In genomic region chr14:105528859-105529505, GRCh38 we compare ENCODE assay signal across 8 cellular contexts. TPM values are rescaled to one million over a fixed set of nuclear protein-coding genes. Genes with fewer than 3 reads are reported as not detected.
DNase-seq lines count a peak whose midpoint lies in the region; ATAC-seq, FAIRE-seq and TF ChIP-seq lines count a peak whose summit lies in the region.

No MANE protein-coding gene starts in this region.

- TF ChIP-seq EP300 in H1 (IDR thresholded peaks at IDR 0.05; ENCODE audit: borderline replicate concordance in 1 of 2, low read depth in 2 of 2, low read length in 2 of 2) (no peak), SK-N-SH (IDR thresholded peaks at IDR 0.05; ENCODE audit: borderline replicate concordance in 1 of 2, low read depth in 1 of 2, low read length in 1 of 2) (no peak)

- no peaks in the 10 kb centered on the region for H3K9me3 ChIP-seq in CD4-positive, CD25-positive, alpha-beta regulatory T cell (ENCODE audit: control insufficient read depth in 2 of 2, low read length in 2 of 2)
- peaks cover 3 to 53% of the 10 kb centered on the region in 2 experiments; a peak in 3 of 4 replicates for H3K9me3 ChIP-seq in H1 (ENCODE audit: insufficient read depth in 2 of 2, low read depth in 1 of 2, low read length in 1 of 2)
- H3K9me3 ChIP-seq in skeletal muscle satellite cell (replicated peaks; ENCODE audit: low read length): no peaks in the 10 kb centered on the region
- H3K9me3 ChIP-seq in SK-N-SH: no peaks in the 10 kb centered on the region

- H3K9me2 ChIP-seq in SK-N-SH: no peaks in the 10 kb centered on the region

- CTCF ChIA-PET in H1 (lab: Charles Lee; ENCODE audit: partially characterized antibody) (interaction anchor here (1.0 to 1.3 kb wide), 4 partner anchors 8 to 57 kb away, joined by 3 to 5 read pairs (median 4); no protein-coding TSS in a partner anchor), SK-N-SH (lab: Yijun Ruan, JAX) (interaction anchor here (0.9 to 5.8 kb wide), 22 partner anchors 9 to 484 kb away, joined by 3 to 61 read pairs (median 6); partner anchors contain the start of genes CRIP1 and TEDC1)

- H3K4me3 ChIP-seq in CD4-positive, CD25-positive, alpha-beta regulatory T cell (ENCODE audit: low read depth, low read length): no peak overlapping the region
- H3K4me3 ChIP-seq in H1 (ENCODE audit: extremely low read depth in 1 of 4, insufficient read depth in 2 of 4, low read depth in 3 of 4, low read length in 4 of 4) (0 out of 8 replicates have a peak overlapping the region, but pooled peaks of 1 of the 4 experiments have one; percentile 59), skeletal muscle satellite cell (ENCODE audit: low read length) (peak overlapping the region; percentile 50), SK-N-SH (ENCODE audit: low read depth in 2 of 2, low read length in 1 of 2) (no peak overlapping the region)

- no peak overlapping the region for H3K9ac ChIP-seq in H1 (replicated peaks in 1 of 4; ENCODE audit: extremely low read depth in 1 of 4, low read depth in 3 of 4, low read length in 3 of 4)
- H3K9ac ChIP-seq in skeletal muscle satellite cell (ENCODE audit: low read depth, low read length): no peak overlapping the region
- H3K9ac ChIP-seq in SK-N-SH: no peak overlapping the region

- no peak for FAIRE-seq in H1 (lab: Jason Lieb, UNC)

- H3K4ac ChIP-seq in H1 (replicated peaks; ENCODE audit: insufficient read length, low read depth, low read length): no peak overlapping the region

- peak overlapping the region; percentile 77 to 84 (median 80) for H3K4me3 Mint-ChIP-seq in CD4-positive, CD25-positive, alpha-beta regulatory T cell
- H3K4me3 Mint-ChIP-seq in activated CD4-positive, alpha-beta T cell treated with anti-CD3 and anti-CD28 coated beads, Interleukin-2, amount 10 ng/mL, durations not matched to agents 24 days and 14 days: peak overlapping the region; percentile 82

- no peak overlapping the region for H2BK5ac ChIP-seq in H1 (ENCODE audit: low read depth, low read length)

- H4K91ac ChIP-seq in H1 (replicated peaks; ENCODE audit: insufficient read length, low read length): no peak overlapping the region

- H4K20me1 ChIP-seq in H1 (replicated peaks in 1 of 2; ENCODE audit: control insufficient read depth in 1 of 2, insufficient read depth in 2 of 2, low read length in 2 of 2) (no peaks in the 10 kb centered on the region), SK-N-SH (ENCODE audit: insufficient read depth) (no peaks in the 10 kb centered on the region)

- no peak overlapping the region for H3K18ac ChIP-seq in H1 (ENCODE audit: extremely low read depth, low read length)

- H3K36me3 ChIP-seq in CD4-positive, CD25-positive, alpha-beta regulatory T cell (ENCODE audit: control insufficient read depth, insufficient read depth, low read length): no peaks in the 10 kb centered on the region
- H3K36me3 ChIP-seq in H1 (ENCODE audit: control insufficient read depth in 2 of 4, insufficient read depth in 4 of 4, low read length in 3 of 4) (no peaks in the 10 kb centered on the region; a peak in 1 of 8 replicates), skeletal muscle satellite cell (ENCODE audit: insufficient read depth, low read length) (no peaks in the 10 kb centered on the region), SK-N-SH (replicated peaks in 1 of 2; ENCODE audit: control insufficient read depth in 1 of 2, insufficient read depth in 2 of 2, low read length in 1 of 2) (peaks cover 0 to 2% of the 10 kb centered on the region in 2 experiments)

- H3K36me3 Mint-ChIP-seq in CD4-positive, CD25-positive, alpha-beta regulatory T cell: no peaks in the 10 kb centered on the region
- H3K36me3 Mint-ChIP-seq in activated CD4-positive, alpha-beta T cell treated with anti-CD3 and anti-CD28 coated beads, Interleukin-2, amount 10 ng/mL, durations not matched to agents 24 days and 14 days (ENCODE audit: low read depth): peaks cover 5% of the 10 kb centered on the region

- no peak overlapping the region for H3K14ac ChIP-seq in H1 (ENCODE audit: insufficient read length)

- TF ChIP-seq POLR2A in H1 (IDR thresholded peaks at IDR 0.05; ENCODE audit: control extremely low read depth in 1 of 2, low read depth in 2 of 2, low read length in 2 of 2): no peak

- TF ChIP-seq RAD21 in H1 (IDR thresholded peaks at IDR 0.05 in 1 of 2, conservative IDR thresholded peaks at IDR 0.05 in 1 of 2; ENCODE audit: low read depth in 2 of 2, low read length in 2 of 2): no peak
- TF ChIP-seq RAD21 in SK-N-SH (IDR thresholded peaks at IDR 0.05; ENCODE audit: low read length): no peak

- POLR2A ChIA-PET in H1 (lab: Charles Lee; ENCODE audit: partially characterized antibody): no interaction called here
- POLR2A ChIA-PET in SK-N-SH (lab: Yijun Ruan, JAX): interaction anchor here (0.6 to 1.0 kb wide), 2 partner anchors 48 to 159 kb away, joined by 3 to 4 read pairs; no protein-coding TSS in a partner anchor

- H3K27ac ChIP-seq in CD4-positive, CD25-positive, alpha-beta regulatory T cell (ENCODE audit: insufficient read depth, low read length, poor library complexity, severe bottlenecking): no peak overlapping the region
- H3K27ac ChIP-seq in H1 (ENCODE audit: low read depth, low read length): no peak overlapping the region
- H3K27ac ChIP-seq in SK-N-SH (ENCODE audit: low read depth in 2 of 2, low read length in 1 of 2): no peak overlapping the region

- peaks cover 3% of the 10 kb centered on the region for H3K27me3 ChIP-seq in CD4-positive, CD25-positive, alpha-beta regulatory T cell (ENCODE audit: control insufficient read depth, insufficient read depth, low read length)
- H3K27me3 ChIP-seq in H1 (replicated peaks in 1 of 4; ENCODE audit: control insufficient read depth in 3 of 4, extremely low read depth in 1 of 4, insufficient read depth in 3 of 4, low read length in 3 of 4): peaks cover 9 to 37% (median 25%) of the 10 kb centered on the region in 4 experiments
- H3K27me3 ChIP-seq in skeletal muscle satellite cell (ENCODE audit: control insufficient read depth, insufficient read depth, low read length): peaks cover 26% of the 10 kb centered on the region
- no peaks in the 10 kb centered on the region for H3K27me3 ChIP-seq in SK-N-SH (ENCODE audit: insufficient read depth)

- no peak overlapping the region for H2BK12ac ChIP-seq in H1 (ENCODE audit: low read depth, low read length)

- H2BK120ac ChIP-seq in H1 (replicated peaks; ENCODE audit: low read depth, low read length): no peak overlapping the region

- peaks cover 37% of the 10 kb centered on the region for H3K27me3 Mint-ChIP-seq in CD4-positive, CD25-positive, alpha-beta regulatory T cell
- peaks cover 17% of the 10 kb centered on the region for H3K27me3 Mint-ChIP-seq in activated CD4-positive, alpha-beta T cell treated with anti-CD3 and anti-CD28 coated beads, Interleukin-2, amount 10 ng/mL, durations not matched to agents 24 days and 14 days

- DNase-seq in CD4-positive, CD25-positive, alpha-beta regulatory T cell: no peak
- peak; percentile 73 for DNase-seq in activated CD4-positive, alpha-beta T cell treated with anti-CD3 and anti-CD28 coated beads, Interleukin-2, amount 10 ng/mL, durations not matched to agents 24 days and 14 days
- DNase-seq in H1 (ENCODE audit: low read depth in 1 of 2, low spot score in 2 of 2) (no peak), kidney tubule cell (ENCODE audit: low spot score) (no peak), SK-N-SH (no peak)

- no peak for ATAC-seq in CD4-positive, CD25-positive, alpha-beta regulatory T cell (ENCODE audit: low read depth in 2 of 2)
- ATAC-seq in GM21423 (IDR thresholded peaks at IDR 0.05; ENCODE audit: unreplicated experiment) (no peak), GM21360 (IDR thresholded peaks at IDR 0.05; ENCODE audit: unreplicated experiment) (no peak)

- H3K27ac Mint-ChIP-seq in CD4-positive, CD25-positive, alpha-beta regulatory T cell: peak overlapping the region in 1 of 3 donors; percentile 60
- H3K27ac Mint-ChIP-seq in activated CD4-positive, alpha-beta T cell treated with anti-CD3 and anti-CD28 coated beads, Interleukin-2, amount 10 ng/mL, durations not matched to agents 24 days and 14 days: peak overlapping the region; percentile 89

- H4K8ac ChIP-seq in H1 (ENCODE audit: extremely low read depth, insufficient read depth, low read length): no peak overlapping the region

- TF ChIP-seq CTCF in H1 (IDR thresholded peaks at IDR 0.05; ENCODE audit: control extremely low read depth in 1 of 3, insufficient read depth in 1 of 3, low read depth in 1 of 3, low read length in 3 of 3) (no peak), SK-N-SH (IDR thresholded peaks at IDR 0.05) (no peak)

- WGBS in H1 (ENCODE audit: extremely low coverage in 1 of 2, insufficient coverage in 1 of 2, insufficient read length in 1 of 2, insufficient replicate concordance in 2 of 2, low coverage in 1 of 2, low lambda C conversion rate in 2 of 2, missing lambda C conversion rate in 1 of 2), 2 experiments: 93% methylated on average over 31 of the region's 65 CpGs; no CpG with 5 or more reads in 1 of the 2 experiments
- 84% methylated on average over 32 of the region's 65 CpGs for WGBS in SK-N-SH (ENCODE audit: low lambda C conversion rate)

- H2AFZ ChIP-seq in H1 (ENCODE audit: low read length) (no peak overlapping the region; the same call in 1 of the 2 replicates), SK-N-SH (ENCODE audit: low read depth) (no peak overlapping the region)

- peaks cover 12% of the 10 kb centered on the region for H3F3A ChIP-seq in SK-N-SH (replicated peaks; ENCODE audit: insufficient read depth)

- no peak overlapping the region for H3K56ac ChIP-seq in H1 (replicated peaks; ENCODE audit: insufficient read length, low read depth, low read length)

- peaks cover 0 to 24% (median 3%) of the 10 kb centered on the region in 4 donors for H3K4me1 Mint-ChIP-seq in CD4-positive, CD25-positive, alpha-beta regulatory T cell
- peaks cover 12% of the 10 kb centered on the region for H3K4me1 Mint-ChIP-seq in activated CD4-positive, alpha-beta T cell treated with anti-CD3 and anti-CD28 coated beads, Interleukin-2, amount 10 ng/mL, durations not matched to agents 24 days and 14 days

- peaks cover 0 to 3% (median 0%) of the 10 kb centered on the region in 7 donors for H3K9me3 Mint-ChIP-seq in CD4-positive, CD25-positive, alpha-beta regulatory T cell
- no peaks in the 10 kb centered on the region for H3K9me3 Mint-ChIP-seq in activated CD4-positive, alpha-beta T cell treated with anti-CD3 and anti-CD28 coated beads, Interleukin-2, amount 10 ng/mL, durations not matched to agents 24 days and 14 days

- no peak overlapping the region for H3K23ac ChIP-seq in H1 (ENCODE audit: insufficient read length)

- H4K5ac ChIP-seq in H1 (ENCODE audit: insufficient read length, low read depth, low read length): no peak overlapping the region

- intact Hi-C loops in activated CD4-positive, alpha-beta T cell treated with anti-CD3 and anti-CD28 coated beads, Interleukin-2, amount 10 ng/mL, durations not matched to agents 24 days and 14 days (cut with micrococcal nuclease): loop anchor here (1.0 to 10.0 kb wide), 3 partner anchors 9 to 158 kb away; partner anchors contain the start of gene CRIP2

- H3K4me2 ChIP-seq in H1 (ENCODE audit: insufficient read depth in 1 of 2, low read depth in 2 of 2, low read length in 2 of 2) (peak overlapping the region in 1 of 2 experiments; percentile 46; a peak in 1 of 4 replicates), skeletal muscle satellite cell (ENCODE audit: low read length) (peak overlapping the region; percentile 74), SK-N-SH (no peak overlapping the region)

- H3K4me1 ChIP-seq in CD4-positive, CD25-positive, alpha-beta regulatory T cell (ENCODE audit: control insufficient read depth, insufficient read depth, low read length, poor library complexity, severe bottlenecking): peaks cover 42% of the 10 kb centered on the region
- H3K4me1 ChIP-seq in H1 (replicated peaks in 1 of 4; ENCODE audit: control insufficient read depth in 3 of 4, insufficient read depth in 4 of 4, low read length in 3 of 4) (peaks cover 0 to 4% (median 0%) of the 10 kb centered on the region in 4 experiments; a peak in 3 of 7 replicates), skeletal muscle satellite cell (ENCODE audit: control insufficient read depth, insufficient read depth, low read length) (peaks cover 22% of the 10 kb centered on the region), SK-N-SH (ENCODE audit: control insufficient read depth in 1 of 2, insufficient read depth in 2 of 2, low read depth in 1 of 2, low read length in 1 of 2) (peaks cover 4 to 17% of the 10 kb centered on the region in 2 experiments; a peak in 2 of 4 replicates)

- H2BK20ac ChIP-seq in H1 (ENCODE audit: low read length): no peak overlapping the region

- H3K23me2 ChIP-seq in H1 (ENCODE audit: low read depth, low read length): no peaks in the 10 kb centered on the region; the same call in 1 of the 2 replicates

- no peaks in the 10 kb centered on the region for H3K79me1 ChIP-seq in H1 (ENCODE audit: low read depth, low read length)

- no peak overlapping the region for H2BK15ac ChIP-seq in H1 (ENCODE audit: low read length)

- H2AK5ac ChIP-seq in H1 (ENCODE audit: low read depth, low read length): no peak overlapping the region

- H3K79me2 ChIP-seq in H1 (ENCODE audit: control insufficient read depth in 1 of 2, insufficient read depth in 2 of 2, low read length in 2 of 2) (no peaks in the 10 kb centered on the region), SK-N-SH (ENCODE audit: insufficient read depth) (no peaks in the 10 kb centered on the region)

RNA-seq across cellular contexts. Expression of gene TMEM121, which starts 2.6 kb away (rescaled TPM):
- total RNA-seq in CD4-positive, CD25-positive, alpha-beta regulatory T cell: 1.8 TPM
- 1 to 10 TPM; 3.4 to 5.8 (median 4.4) TPM for polyA plus RNA-seq in CD4-positive, CD25-positive, alpha-beta regulatory T cell
- total RNA-seq in activated CD4-positive, alpha-beta T cell treated with anti-CD3 and anti-CD28 coated beads, Interleukin-2, amount 10 ng/mL, durations not matched to agents 24 days and 14 days: 9.1 and 10.3 TPM in 2 replicates
- total RNA-seq in H1 (2021; fragmentation: NEBNext Ultra II Directional; extraction: Animal tissue kit (Norgen Biotek cat#: 25700)): not detected in 2 replicates
- 1.9 and 2.4 TPM in 2 replicates for polyA plus RNA-seq in H1 (2011; rRNA removed)
- 1.8 TPM for polyA plus RNA-seq in H1 (2011; cell fraction: cytosol; rRNA removed)
- 1.7 TPM for polyA plus RNA-seq in H1 (2011; cell fraction: nucleus; rRNA removed)
- 0.48 to 0.85 TPM (median 0.71 TPM) in 4 replicates for polyA plus RNA-seq in H1 (2012, experiment 1 of 2)
- 0.55 TPM for polyA plus RNA-seq in H1 (2012, experiment 2 of 2)
- 0.85 TPM for polyA plus RNA-seq in H1 (2013, experiment 1 of 2)
- 0.77 TPM for polyA plus RNA-seq in H1 (2013, experiment 2 of 2)
- polyA minus RNA-seq in H1 (2011; rRNA and poly(A)+ RNA removed): 0.16 and 0.59 TPM in 2 replicates
- polyA minus RNA-seq in H1 (2011; cell fraction: cytosol; rRNA and poly(A)+ RNA removed): 1.8 TPM
- polyA minus RNA-seq in H1 (2011; cell fraction: nucleus; rRNA and poly(A)+ RNA removed): 1.8 TPM
- total RNA-seq in skeletal muscle satellite cell (2012; rRNA removed): 2.3 and 3.9 TPM in 2 replicates
- 7.2 and 9.1 TPM in 2 replicates for polyA plus RNA-seq in SK-N-SH (2012; rRNA removed)
- polyA plus RNA-seq in SK-N-SH (2012; cell fraction: cytosol; rRNA removed): 2.1 and 5.7 TPM in 2 replicates
- polyA plus RNA-seq in SK-N-SH (2012; cell fraction: nucleus; rRNA removed): 5.1 and 5.9 TPM in 2 replicates

RNA-seq across cellular contexts. Expression of gene TEDC1, which starts 37.9 kb away (rescaled TPM):
- total RNA-seq in CD4-positive, CD25-positive, alpha-beta regulatory T cell: 118 TPM
- polyA plus RNA-seq in CD4-positive, CD25-positive, alpha-beta regulatory T cell: 10 to 100 TPM in 1 of 4 donors, 1 to 10 TPM in 3; 5.5 to 10.4 (median 7.9) TPM
- total RNA-seq in activated CD4-positive, alpha-beta T cell treated with anti-CD3 and anti-CD28 coated beads, Interleukin-2, amount 10 ng/mL, durations not matched to agents 24 days and 14 days: 41.4 and 43.3 TPM in 2 replicates
- 5.6 and 6.4 TPM in 2 replicates for total RNA-seq in H1 (2021; fragmentation: NEBNext Ultra II Directional; extraction: Animal tissue kit (Norgen Biotek cat#: 25700))
- polyA plus RNA-seq in H1 (2011; rRNA removed): 14.8 and 22.8 TPM in 2 replicates
- polyA plus RNA-seq in H1 (2011; cell fraction: cytosol; rRNA removed): 21.7 TPM
- 43.3 TPM for polyA plus RNA-seq in H1 (2011; cell fraction: nucleus; rRNA removed)
- 5.9 to 19.5 TPM (median 16.0 TPM) in 4 replicates for polyA plus RNA-seq in H1 (2012, experiment 1 of 2)
- 10.3 TPM for polyA plus RNA-seq in H1 (2012, experiment 2 of 2)
- polyA plus RNA-seq in H1 (2013, experiment 1 of 2): 5.8 TPM
- polyA plus RNA-seq in H1 (2013, experiment 2 of 2): 6.2 TPM
- 4.2 and 8.8 TPM in 2 replicates for polyA minus RNA-seq in H1 (2011; rRNA and poly(A)+ RNA removed)
- polyA minus RNA-seq in H1 (2011; cell fraction: cytosol; rRNA and poly(A)+ RNA removed): 9.1 TPM
- polyA minus RNA-seq in H1 (2011; cell fraction: nucleus; rRNA and poly(A)+ RNA removed): 18.9 TPM
- 11.4 and 12.7 TPM in 2 replicates for total RNA-seq in skeletal muscle satellite cell (2012; rRNA removed)
- polyA plus RNA-seq in SK-N-SH (2012; rRNA removed): 10.9 and 13.4 TPM in 2 replicates
- polyA plus RNA-seq in SK-N-SH (2012; cell fraction: cytosol; rRNA removed): 4.4 and 7.2 TPM in 2 replicates
- 33.0 and 74.2 TPM in 2 replicates for polyA plus RNA-seq in SK-N-SH (2012; cell fraction: nucleus; rRNA removed)

RNA-seq across cellular contexts. Expression of gene CRIP1, which starts 42.3 kb away (rescaled TPM):
- 558 TPM for total RNA-seq in CD4-positive, CD25-positive, alpha-beta regulatory T cell
- 1,000 to 10,000 TPM; 1,044 to 2,243 (median 1,681) TPM for polyA plus RNA-seq in CD4-positive, CD25-positive, alpha-beta regulatory T cell
- 99.3 and 110 TPM in 2 replicates for total RNA-seq in activated CD4-positive, alpha-beta T cell treated with anti-CD3 and anti-CD28 coated beads, Interleukin-2, amount 10 ng/mL, durations not matched to agents 24 days and 14 days
- 1.2 and 2.4 TPM in 2 replicates for total RNA-seq in H1 (2021; fragmentation: NEBNext Ultra II Directional; extraction: Animal tissue kit (Norgen Biotek cat#: 25700))
- 2.2 and 5.3 TPM in 2 replicates for polyA plus RNA-seq in H1 (2011; rRNA removed)
- 3.1 TPM for polyA plus RNA-seq in H1 (2011; cell fraction: cytosol; rRNA removed)
- polyA plus RNA-seq in H1 (2011; cell fraction: nucleus; rRNA removed): 5.1 TPM
- polyA plus RNA-seq in H1 (2012, experiment 1 of 2): 4.4 to 8.5 TPM (median 6.3 TPM) in 4 replicates
- polyA plus RNA-seq in H1 (2012, experiment 2 of 2): 8.2 TPM
- polyA plus RNA-seq in H1 (2013, experiment 1 of 2): 7.6 TPM
- 8.4 TPM for polyA plus RNA-seq in H1 (2013, experiment 2 of 2)
- 0.63 TPM in 1 of 2 replicates, not detected in the other for polyA minus RNA-seq in H1 (2011; rRNA and poly(A)+ RNA removed)
- 6.4 TPM for polyA minus RNA-seq in H1 (2011; cell fraction: cytosol; rRNA and poly(A)+ RNA removed)
- 5.2 TPM for polyA minus RNA-seq in H1 (2011; cell fraction: nucleus; rRNA and poly(A)+ RNA removed)
- 4.1 and 16.8 TPM in 2 replicates for total RNA-seq in skeletal muscle satellite cell (2012; rRNA removed)
- 0.68 and 0.72 TPM in 2 replicates for polyA plus RNA-seq in SK-N-SH (2012; rRNA removed)
- polyA plus RNA-seq in SK-N-SH (2012; cell fraction: cytosol; rRNA removed): 0.09 TPM in 1 of 2 replicates, not detected in the other
- polyA plus RNA-seq in SK-N-SH (2012; cell fraction: nucleus; rRNA removed): 9.8 and 16.8 TPM in 2 replicates

RNA-seq across cellular contexts. Expression of gene CRIP2, which starts 54.4 kb away (rescaled TPM):
- total RNA-seq in CD4-positive, CD25-positive, alpha-beta regulatory T cell: 37.1 TPM
- 100 to 1,000 TPM in 2 of 4 donors, 10 to 100 TPM in 2; 12.0 to 131 (median 72.9) TPM for polyA plus RNA-seq in CD4-positive, CD25-positive, alpha-beta regulatory T cell
- total RNA-seq in activated CD4-positive, alpha-beta T cell treated with anti-CD3 and anti-CD28 coated beads, Interleukin-2, amount 10 ng/mL, durations not matched to agents 24 days and 14 days: 0.37 and 0.43 TPM in 2 replicates
- total RNA-seq in H1 (2021; fragmentation: NEBNext Ultra II Directional; extraction: Animal tissue kit (Norgen Biotek cat#: 25700)): 4.0 and 4.2 TPM in 2 replicates
- polyA plus RNA-seq in H1 (2011; rRNA removed): 13.5 and 28.4 TPM in 2 replicates
- 11.7 TPM for polyA plus RNA-seq in H1 (2011; cell fraction: cytosol; rRNA removed)
- polyA plus RNA-seq in H1 (2011; cell fraction: nucleus; rRNA removed): 18.2 TPM
- 6.1 to 9.1 TPM (median 7.6 TPM) in 4 replicates for polyA plus RNA-seq in H1 (2012, experiment 1 of 2)
- 5.1 TPM for polyA plus RNA-seq in H1 (2012, experiment 2 of 2)
- 6.7 TPM for polyA plus RNA-seq in H1 (2013, experiment 1 of 2)
- 7.7 TPM for polyA plus RNA-seq in H1 (2013, experiment 2 of 2)
- polyA minus RNA-seq in H1 (2011; rRNA and poly(A)+ RNA removed): 0.76 and 0.83 TPM in 2 replicates
- polyA minus RNA-seq in H1 (2011; cell fraction: cytosol; rRNA and poly(A)+ RNA removed): 3.4 TPM
- 3.5 TPM for polyA minus RNA-seq in H1 (2011; cell fraction: nucleus; rRNA and poly(A)+ RNA removed)
- total RNA-seq in skeletal muscle satellite cell (2012; rRNA removed): 29.7 and 60.7 TPM in 2 replicates
- 219 and 335 TPM in 2 replicates for polyA plus RNA-seq in SK-N-SH (2012; rRNA removed)
- polyA plus RNA-seq in SK-N-SH (2012; cell fraction: cytosol; rRNA removed): 154 and 228 TPM in 2 replicates
- 326 and 608 TPM in 2 replicates for polyA plus RNA-seq in SK-N-SH (2012; cell fraction: nucleus; rRNA removed)

Comparison
In these comparisons a context has a peak if more than half of its experiments do, and no peak if none do; other contexts are left out.
1. RNA of gene CRIP1, which starts 42.3 kb away (total RNA-seq): 558 TPM in CD4-positive, CD25-positive, alpha-beta regulatory T cell (single experiment) and 99.3 to 110 TPM in activated CD4-positive, alpha-beta T cell treated with anti-CD3 and anti-CD28 coated beads, Interleukin-2, amount 10 ng/mL, durations not matched to agents 24 days and 14 days; 1.2 to 2.4 TPM in H1; every median in the first group is over 10 times any median in the second.